10 cellular contexts compared by ENCODE assay signal in genomic region chr11:64765291-64765803, GRCh38. TPM values are rescaled to one million over a fixed set of nuclear protein-coding genes. Genes with fewer than 3 reads are reported as not detected.
DNase-seq lines count a peak whose midpoint lies in the region; ATAC-seq and TF ChIP-seq lines count a peak whose summit lies in the region.
"Had no signal": no experiment of that assay in that cellular context is flagged by ENCODE, and none has a peak within 500 bp of the region (broad histone marks: within the 10 kb centered on the region; RNA-seq: fewer than 3 reads in every experiment).

No MANE protein-coding gene starts in this region.

- H3K9me3 ChIP-seq in SK-N-MC (ENCODE audit: low read depth, low read length) = no peaks in the 10 kb centered on the region
- no peaks in the 10 kb centered on the region for H3K9me3 ChIP-seq in smooth muscle cell (replicated peaks; ENCODE audit: low read depth)

- peaks cover 64% of the 10 kb centered on the region for H3F3A ChIP-seq in smooth muscle cell (ENCODE audit: low read depth)

- peaks cover 86% of the 10 kb centered on the region for H3K4me1 Mint-ChIP-seq in activated CD8-positive, alpha-beta memory T cell treated with anti-CD3 and anti-CD28 coated beads, Interleukin-2, amount 10 ng/mL, durations not matched to agents 7 days and 5 days

- H3K9ac ChIP-seq in SK-N-MC (ENCODE audit: insufficient read length) (no peak overlapping the region), smooth muscle cell (ENCODE audit: low read depth) (no peak overlapping the region)

- CTCF ChIA-PET in activated CD8-positive, alpha-beta memory T cell treated with anti-CD3 and anti-CD28 coated beads, Interleukin-2, amount 10 ng/mL, durations not matched to agents 7 days and 5 days (lab: Charles Lee) = interaction anchor here (1.1 to 14.7 kb wide), 6 partner anchors 9 to 347 kb away, joined by 3 to 294 read pairs (median 5); partner anchors contain the start of gene RASGRP2

- 96% methylated on average over 26 of the region's 29 CpGs for WGBS in smooth muscle cell (ENCODE audit: low lambda C conversion rate)

- H3K4me2 ChIP-seq in smooth muscle cell = no peak overlapping the region

- peaks cover 93% of the 10 kb centered on the region for H4K20me1 ChIP-seq in smooth muscle cell (ENCODE audit: low read depth)

- no peak for DNase-seq in activated CD8-positive, alpha-beta memory T cell treated with anti-CD3 and anti-CD28 coated beads, Interleukin-2, amount 10 ng/mL, durations not matched to agents 7 days and 5 days
- DNase-seq in activated CD8-positive, alpha-beta memory T cell treated with anti-CD3 and anti-CD28 coated beads, Interleukin-2, amount 50 U/mL, for 4 hours = no peak
- DNase-seq in SK-N-MC (ENCODE audit: low read depth, low spot score) (no peak), fibroblast of mammary gland (ENCODE audit: low read depth) (no peak), smooth muscle cell (lab: John Stamatoyannopoulos, UW; ENCODE audit: unreplicated experiment) (no peak), superior temporal gyrus (ENCODE audit: extremely low spot score) (no peak), mucosa of gallbladder (ENCODE audit: low spot score) (no peak)

- no peaks in the 10 kb centered on the region for H3K27me3 Mint-ChIP-seq in activated CD8-positive, alpha-beta memory T cell treated with anti-CD3 and anti-CD28 coated beads, Interleukin-2, amount 10 ng/mL, durations not matched to agents 7 days and 5 days

- H3K27ac ChIP-seq in SK-N-MC (0 out of 2 replicates have a peak overlapping the region, but pooled peaks have one; percentile 19), smooth muscle cell (ENCODE audit: low read depth) (no peak overlapping the region)
- H3K27ac ChIP-seq: C4-2B had no signal

- peak overlapping the region; percentile 60 for H3K4me3 Mint-ChIP-seq in activated CD8-positive, alpha-beta memory T cell treated with anti-CD3 and anti-CD28 coated beads, Interleukin-2, amount 10 ng/mL, durations not matched to agents 7 days and 5 days

- TF ChIP-seq CTCF in fibroblast of mammary gland (conservative IDR thresholded peaks at IDR 0.05; ENCODE audit: control insufficient read depth, insufficient read depth, low read depth, low read length) (peak; percentile 28), smooth muscle cell (IDR thresholded peaks at IDR 0.05; ENCODE audit: borderline replicate concordance, insufficient read depth, poor library complexity, severe bottlenecking) (peak; percentile 11)

- H3K9me3 Mint-ChIP-seq in activated CD8-positive, alpha-beta memory T cell treated with anti-CD3 and anti-CD28 coated beads, Interleukin-2, amount 10 ng/mL, durations not matched to agents 7 days and 5 days (ENCODE audit: low read depth) = no peaks in the 10 kb centered on the region

- H3K36me3 Mint-ChIP-seq in activated CD8-positive, alpha-beta memory T cell treated with anti-CD3 and anti-CD28 coated beads, Interleukin-2, amount 10 ng/mL, durations not matched to agents 7 days and 5 days = peaks cover 66% of the 10 kb centered on the region

- H2AFZ ChIP-seq in smooth muscle cell (ENCODE audit: low read depth) = no peak overlapping the region

- peaks cover 20% of the 10 kb centered on the region for H3K4me1 ChIP-seq in smooth muscle cell (ENCODE audit: low read depth)

- H3K27me3 ChIP-seq in smooth muscle cell (ENCODE audit: low read depth) = no peaks in the 10 kb centered on the region

- peak overlapping the region; percentile 87 for H3K27ac Mint-ChIP-seq in activated CD8-positive, alpha-beta memory T cell treated with anti-CD3 and anti-CD28 coated beads, Interleukin-2, amount 10 ng/mL, durations not matched to agents 7 days and 5 days

- H3K79me2 ChIP-seq in smooth muscle cell (ENCODE audit: low read depth) = peaks cover 14% of the 10 kb centered on the region

- peaks cover 77% of the 10 kb centered on the region for H3K36me3 ChIP-seq in SK-N-MC (ENCODE audit: insufficient read depth, low read length)
- H3K36me3 ChIP-seq in smooth muscle cell (ENCODE audit: low read depth) = peaks cover 17% of the 10 kb centered on the region

- H3K4me3 ChIP-seq in SK-N-MC = no peak overlapping the region
- no peak overlapping the region for H3K4me3 ChIP-seq in fibroblast of mammary gland (ENCODE audit: control insufficient read depth, low read depth, low read length)
- no peak overlapping the region for H3K4me3 ChIP-seq in smooth muscle cell

- ATAC-seq in activated CD8-positive, alpha-beta memory T cell treated with anti-CD3 and anti-CD28 coated beads, Interleukin-2, amount 10 ng/mL, durations not matched to agents 7 days and 5 days = no peak
- ATAC-seq in HG03159 (IDR thresholded peaks at IDR 0.05; ENCODE audit: unreplicated experiment) = no peak

RNA-seq across cellular contexts. Expression of gene PYGM, which starts 5.6 kb away (rescaled TPM):
- 1 to 10 TPM; 2.0 to 3.2 TPM for total RNA-seq in activated CD8-positive, alpha-beta memory T cell treated with anti-CD3 and anti-CD28 coated beads, Interleukin-2, amount 10 ng/mL, durations not matched to agents 7 days and 5 days
- total RNA-seq in smooth muscle cell (0.58 and 2.2 TPM in 2 replicates), mucosa of gallbladder (14.3 TPM)
- polyA plus RNA-seq in smooth muscle cell = 1.1 and 2.0 TPM in 2 replicates
- total RNA-seq: glomerular endothelial cell had no signal

RNA-seq across cellular contexts. Expression of gene SF1, which starts 13.0 kb away (rescaled TPM):
- 100 to 1,000 TPM; 442 to 462 TPM for total RNA-seq in activated CD8-positive, alpha-beta memory T cell treated with anti-CD3 and anti-CD28 coated beads, Interleukin-2, amount 10 ng/mL, durations not matched to agents 7 days and 5 days
- 78.8 and 115 TPM in 2 replicates for total RNA-seq in smooth muscle cell
- polyA plus RNA-seq in smooth muscle cell = 84.2 and 101 TPM in 2 replicates
- total RNA-seq in mucosa of gallbladder = 263 TPM

RNA-seq across cellular contexts. Expression of gene RASGRP2, which starts 21.4 kb away (rescaled TPM):
- total RNA-seq in activated CD8-positive, alpha-beta memory T cell treated with anti-CD3 and anti-CD28 coated beads, Interleukin-2, amount 10 ng/mL, durations not matched to agents 7 days and 5 days = 100 to 1,000 TPM in 1 of 2 experiments, 10 to 100 TPM in 1; 77.3 to 123 TPM
- total RNA-seq in smooth muscle cell = 0.40 and 2.9 TPM in 2 replicates
- polyA plus RNA-seq in smooth muscle cell = 0.78 and 3.6 TPM in 2 replicates
- 17.1 TPM for total RNA-seq in mucosa of gallbladder

RNA-seq across cellular contexts. Expression of gene MAP4K2, which starts 37.7 kb away (rescaled TPM):
- 10 to 100 TPM; 61.1 to 65.0 TPM for total RNA-seq in activated CD8-positive, alpha-beta memory T cell treated with anti-CD3 and anti-CD28 coated beads, Interleukin-2, amount 10 ng/mL, durations not matched to agents 7 days and 5 days
- total RNA-seq in smooth muscle cell (25.9 and 28.9 TPM in 2 replicates), mucosa of gallbladder (23.1 TPM)
- 20.0 and 23.6 TPM in 2 replicates for polyA plus RNA-seq in smooth muscle cell

RNA-seq across cellular contexts. Expression of gene NRXN2, which starts 42.4 kb away (rescaled TPM):
- under 1 TPM; 0.23 to 0.40 TPM for total RNA-seq in activated CD8-positive, alpha-beta memory T cell treated with anti-CD3 and anti-CD28 coated beads, Interleukin-2, amount 10 ng/mL, durations not matched to agents 7 days and 5 days
- 0.13 and 1.4 TPM in 2 replicates for total RNA-seq in smooth muscle cell
- 1.7 and 2.6 TPM in 2 replicates for polyA plus RNA-seq in smooth muscle cell
- 8.1 TPM for total RNA-seq in mucosa of gallbladder
- total RNA-seq: glomerular endothelial cell had no signal
